8 cellular contexts compared by ENCODE assay signal in the genomic region with DNA sequence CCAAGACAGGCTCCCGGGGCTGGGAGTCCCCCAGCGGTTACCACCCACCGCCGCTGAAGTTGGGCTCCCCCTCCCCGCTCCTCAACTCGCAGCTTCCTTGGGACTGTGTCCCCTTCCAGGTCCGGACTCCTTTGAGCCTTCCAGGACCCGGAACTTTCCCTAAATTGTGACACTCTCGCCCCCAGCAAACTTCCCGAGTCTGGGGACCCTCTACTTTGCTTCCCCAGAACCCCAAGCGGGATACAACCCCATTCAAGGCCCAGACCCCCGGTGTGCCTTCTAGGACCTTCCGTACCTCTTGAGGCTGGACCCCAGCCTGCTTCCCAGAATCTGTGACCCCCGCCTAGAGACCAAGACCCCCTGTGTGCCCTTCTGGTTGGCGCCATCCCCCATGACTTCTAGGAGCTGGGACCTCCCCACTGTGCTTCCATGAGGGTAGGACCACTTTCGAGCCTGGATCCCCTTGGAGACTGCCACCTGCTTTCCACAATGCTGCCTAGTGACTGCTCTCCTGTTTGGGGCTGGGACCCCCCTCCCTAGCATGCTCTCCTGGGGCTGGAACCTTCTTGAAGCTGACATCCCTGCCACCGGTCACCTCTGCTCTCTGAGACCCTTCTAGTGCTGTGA. TPM values are rescaled to one million over a fixed set of nuclear protein-coding genes. Genes with fewer than 3 reads are reported as not detected.
DNase-seq lines count a peak whose midpoint lies in the region; ATAC-seq and TF ChIP-seq lines count a peak whose summit lies in the region.

No MANE protein-coding gene starts in this region.

- no peaks in the 10 kb centered on the region for H3K36me3 Mint-ChIP-seq in T-helper 17 cell (ENCODE audit: low read depth)

- no peak overlapping the region for H3K27ac ChIP-seq in rectal smooth muscle tissue (ENCODE audit: low read depth, low read length)

- no peak for TF ChIP-seq CTCF in fibroblast of villous mesenchyme (IDR thresholded peaks at IDR 0.05; ENCODE audit: insufficient read depth, low read depth, low read length)

- no peak overlapping the region for H3K27ac Mint-ChIP-seq in T-helper 17 cell

- H3K36me3 ChIP-seq in ES-I3 (ENCODE audit: insufficient read depth, low read length) (no peaks in the 10 kb centered on the region), rectal smooth muscle tissue (ENCODE audit: control insufficient read depth, insufficient read depth, low read length) (no peaks in the 10 kb centered on the region)

- H3K9me3 ChIP-seq in ES-I3 (ENCODE audit: control insufficient read depth, insufficient read depth, low read length) (no peaks in the 10 kb centered on the region), T-helper 17 cell (ENCODE audit: control insufficient read depth, low read length, poor library complexity, severe bottlenecking) (no peaks in the 10 kb centered on the region)

- H3K4me1 Mint-ChIP-seq in T-helper 17 cell, result peaks cover 16% of the 10 kb centered on the region

- H3K27me3 ChIP-seq in rectal smooth muscle tissue (ENCODE audit: control insufficient read depth, insufficient read depth, low read length), result peaks cover 6% of the 10 kb centered on the region

- DNase-seq in T-helper 17 cell, result no peak
- DNase-seq in fibroblast of villous mesenchyme (ENCODE audit: low read depth), result no peak
- no peak for DNase-seq in DMS 273 (lab: John Stamatoyannopoulos, UW; ENCODE audit: unreplicated experiment)
- DNase-seq in amygdala (lab: John Stamatoyannopoulos, UW), result no peak
- no peak for DNase-seq in stimulated activated CD4-positive, alpha-beta T cell treated with anti-CD3 and anti-CD28 coated beads, Interleukin-4, amount 100 ng/mL, for 4 hours

- H3K4me3 ChIP-seq in fibroblast of villous mesenchyme (ENCODE audit: low read depth, low read length), result peak overlapping the region; percentile 78
- peak overlapping the region; percentile 54 for H3K4me3 ChIP-seq in rectal smooth muscle tissue (ENCODE audit: low read length)

- peaks cover 51% of the 10 kb centered on the region for H3K4me1 ChIP-seq in ES-I3 (ENCODE audit: insufficient read depth, low read length)
- no peaks in the 10 kb centered on the region for H3K4me1 ChIP-seq in rectal smooth muscle tissue (ENCODE audit: control insufficient read depth, insufficient read depth, low read length)

- H3K4me3 Mint-ChIP-seq in T-helper 17 cell, result peak overlapping the region; percentile 88

- H3K27me3 Mint-ChIP-seq in T-helper 17 cell, result peaks cover 25% of the 10 kb centered on the region

- ATAC-seq in T-helper 17 cell, result peak; percentile 44
- no peak for ATAC-seq in HG03442 (IDR thresholded peaks at IDR 0.05; ENCODE audit: unreplicated experiment)

- peak overlapping the region; percentile 68 for H3K9ac ChIP-seq in ES-I3 (ENCODE audit: low read depth, low read length)
- peak overlapping the region; percentile 39 for H3K9ac ChIP-seq in rectal smooth muscle tissue (ENCODE audit: low read length)

RNA-seq across cellular contexts. Expression of a gene that starts 0.6 kb away (rescaled TPM):
- total RNA-seq in T-helper 17 cell (1 to 10 TPM in 1 of 2 donors, under 1 TPM in 1; 0.47 to 1.5 TPM), fibroblast of villous mesenchyme (2.6 and 9.7 TPM in 2 replicates)

RNA-seq across cellular contexts. Expression of a gene that starts 39.4 kb away (rescaled TPM):
- 10 to 100 TPM; 68.4 to 77.6 TPM for total RNA-seq in T-helper 17 cell
- 40.6 and 76.4 TPM in 2 replicates for total RNA-seq in fibroblast of villous mesenchyme

RNA-seq across cellular contexts. Expression of a gene that starts 39.7 kb away (rescaled TPM):
- total RNA-seq in T-helper 17 cell (10 to 100 TPM in 1 of 2 donors, 1 to 10 TPM in 1; 9.7 to 13.0 TPM), fibroblast of villous mesenchyme (23.8 and 27.6 TPM in 2 replicates)
